In the genomic region with DNA sequence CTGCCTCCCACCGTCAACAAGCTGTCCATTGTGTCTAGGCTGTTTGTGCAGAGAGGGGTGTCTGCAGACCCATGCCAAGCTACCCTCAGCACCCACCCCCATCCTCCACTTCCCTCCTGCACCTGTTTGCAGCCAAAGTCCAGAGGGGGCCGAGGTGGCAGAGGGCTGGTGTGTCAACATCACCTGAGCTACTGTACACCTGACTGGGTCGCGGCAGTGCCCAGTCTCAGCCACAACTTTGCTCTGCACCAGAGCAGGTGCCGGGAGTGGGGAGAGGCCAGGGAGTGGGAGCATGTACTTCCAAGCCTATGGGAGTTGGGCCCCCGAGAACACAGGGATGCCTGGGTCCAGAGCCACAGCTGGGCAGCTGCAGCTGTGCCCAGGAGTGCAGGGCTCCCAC, we compare ENCODE assay signal across 24 cellular contexts.
"Had no signal": no experiment of that assay in that cellular context is flagged by ENCODE, and none has a peak within 500 bp of the region (broad histone marks: within the 10 kb centered on the region; RNA-seq: fewer than 3 reads in every experiment).

No MANE protein-coding gene starts in this region.

- H3K36me3 ChIP-seq: left ventricle myocardium inferior, pancreas, prostate gland, sigmoid colon, spleen, stomach, thyroid gland, transverse colon, upper lobe of left lung, vagina had no signal

- H3K9me3 Mint-ChIP-seq: mesothelial cell of epicardium; naive B cell; natural killer cell; stimulated activated effector memory CD8-positive, alpha-beta T cell treated with anti-CD3 and anti-CD28 coated beads, Interleukin-12 subunit alpha, Interleukin-12 subunit beta, amount 100 ng/mL, for 72 hours had no signal

- ATAC-seq: natural killer cell; pancreas; stimulated activated effector memory CD8-positive, alpha-beta T cell treated with anti-CD3 and anti-CD28 coated beads, Interleukin-12 subunit alpha, Interleukin-12 subunit beta, amount 100 ng/mL, for 72 hours had no signal

- H3K27me3 Mint-ChIP-seq: naive B cell had no signal

- H3K9me3 ChIP-seq: left ventricle myocardium inferior, pancreas, prostate gland, sigmoid colon, spleen, stomach, testis, thyroid gland, transverse colon, upper lobe of left lung, vagina had no signal

- H3K4me3 ChIP-seq: hepatocyte, left ventricle myocardium inferior, lung, pancreas, prostate gland, sigmoid colon, spleen, stomach, testis, thyroid gland, transverse colon, upper lobe of left lung, vagina had no signal

- H3K27me3 ChIP-seq: hepatocyte, pancreas, sigmoid colon, spleen, stomach, testis, thyroid gland, transverse colon, upper lobe of left lung, vagina had no signal

- H3K27ac Mint-ChIP-seq: naive B cell; natural killer cell; stimulated activated effector memory CD8-positive, alpha-beta T cell treated with anti-CD3 and anti-CD28 coated beads, Interleukin-12 subunit alpha, Interleukin-12 subunit beta, amount 100 ng/mL, for 72 hours had no signal

- H3K4me3 Mint-ChIP-seq: mesothelial cell of epicardium; natural killer cell; stimulated activated effector memory CD8-positive, alpha-beta T cell treated with anti-CD3 and anti-CD28 coated beads, Interleukin-12 subunit alpha, Interleukin-12 subunit beta, amount 100 ng/mL, for 72 hours had no signal

- H3K27ac ChIP-seq: hepatocyte, left ventricle myocardium inferior, pancreas, prostate gland, sigmoid colon, spleen, stomach, testis, thyroid gland, transverse colon, upper lobe of left lung, vagina had no signal

- H3K36me3 Mint-ChIP-seq: naive B cell; natural killer cell; stimulated activated effector memory CD8-positive, alpha-beta T cell treated with anti-CD3 and anti-CD28 coated beads, Interleukin-12 subunit alpha, Interleukin-12 subunit beta, amount 100 ng/mL, for 72 hours had no signal

- H3K4me1 ChIP-seq: pancreas, testis, thyroid gland, transverse colon, vagina had no signal

- DNase-seq: islet precursor cell; left ventricle myocardium inferior; mesendoderm; naive B cell; natural killer cell; nucleus accumbens; retina; right cardiac atrium; sigmoid colon; spleen; stimulated activated CD4-positive, alpha-beta T cell treated with anti-CD3 and anti-CD28 coated beads, Interleukin-4, amount 100 ng/mL, for 24 hours; stimulated activated naive CD4-positive, alpha-beta T cell; stomach; testis; thyroid gland; transverse colon had no signal

- H3K4me2 ChIP-seq: hepatocyte had no signal

- H2AFZ ChIP-seq: hepatocyte had no signal
